In the genomic region with DNA sequence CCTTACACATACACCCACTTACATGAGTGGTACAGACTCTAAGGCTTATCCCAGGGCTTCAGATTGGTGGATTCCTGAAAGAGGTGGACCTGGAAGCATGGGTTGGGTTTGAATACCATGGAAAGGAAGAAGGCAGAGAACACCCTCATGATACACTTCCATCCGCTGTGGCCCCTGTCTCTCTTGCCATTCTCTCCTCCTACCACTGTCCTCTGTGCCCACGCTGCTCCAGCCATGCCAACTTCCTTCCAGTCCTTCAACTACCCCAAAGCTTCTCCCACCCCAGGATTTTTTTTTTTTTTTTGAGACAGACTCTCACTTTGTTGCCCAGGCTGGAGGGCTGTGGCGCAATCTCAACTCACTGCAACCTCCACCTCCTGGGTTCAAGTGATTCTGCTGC, we compare ENCODE assay signal across 2 cellular contexts.
TF ChIP-seq lines count a peak whose summit lies in the region.

No MANE protein-coding gene starts in this region.

TF ChIP-seq in IMR-90, 13 proteins besides CTCF, POLR2A, EP300 and RAD21:
- TF ChIP-seq CEBPB (IDR thresholded peaks at IDR 0.05; ENCODE audit: low read depth, low read length) (no peak), BHLHE40 (IDR thresholded peaks at IDR 0.05; ENCODE audit: low read depth, low read length) (no peak), RFX5 (IDR thresholded peaks at IDR 0.05; ENCODE audit: low read depth, low read length) (no peak), ELK1 (IDR thresholded peaks at IDR 0.05; ENCODE audit: borderline replicate concordance, low read depth, low read length) (no peak), CHD1 (IDR thresholded peaks at IDR 0.05; ENCODE audit: low read depth, low read length) (no peak), RCOR1 (IDR thresholded peaks at IDR 0.05; ENCODE audit: insufficient replicate concordance, low read length) (no peak), MAZ (IDR thresholded peaks at IDR 0.05; ENCODE audit: borderline replicate concordance, low read depth, low read length) (no peak), NFE2L2 (IDR thresholded peaks at IDR 0.05; ENCODE audit: low read depth, low read length) (no peak), MAFK (IDR thresholded peaks at IDR 0.05; ENCODE audit: low read depth, low read length) (no peak)
- TF ChIP-seq, protein P1, sequence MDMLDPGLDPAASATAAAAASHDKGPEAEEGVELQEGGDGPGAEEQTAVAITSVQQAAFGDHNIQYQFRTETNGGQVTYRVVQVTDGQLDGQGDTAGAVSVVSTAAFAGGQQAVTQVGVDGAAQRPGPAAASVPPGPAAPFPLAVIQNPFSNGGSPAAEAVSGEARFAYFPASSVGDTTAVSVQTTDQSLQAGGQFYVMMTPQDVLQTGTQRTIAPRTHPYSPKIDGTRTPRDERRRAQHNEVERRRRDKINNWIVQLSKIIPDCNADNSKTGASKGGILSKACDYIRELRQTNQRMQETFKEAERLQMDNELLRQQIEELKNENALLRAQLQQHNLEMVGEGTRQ (IDR thresholded peaks at IDR 0.05; ENCODE audit: low read depth, low read length), result no peak

TF ChIP-seq in K562, 482 proteins besides CTCF, POLR2A, EP300 and RAD21:
- TF ChIP-seq CEBPB (tag; IDR thresholded peaks at IDR 0.05) (peak; percentile 20; the same call in 1 of the 2 replicates), CCNT2 (IDR thresholded peaks at IDR 0.05; ENCODE audit: borderline replicate concordance, extremely low read depth, insufficient read length, low read depth, low read length) (no peak)
